Comparison of ENCODE assay signal across 8 cellular contexts in the genomic region with DNA sequence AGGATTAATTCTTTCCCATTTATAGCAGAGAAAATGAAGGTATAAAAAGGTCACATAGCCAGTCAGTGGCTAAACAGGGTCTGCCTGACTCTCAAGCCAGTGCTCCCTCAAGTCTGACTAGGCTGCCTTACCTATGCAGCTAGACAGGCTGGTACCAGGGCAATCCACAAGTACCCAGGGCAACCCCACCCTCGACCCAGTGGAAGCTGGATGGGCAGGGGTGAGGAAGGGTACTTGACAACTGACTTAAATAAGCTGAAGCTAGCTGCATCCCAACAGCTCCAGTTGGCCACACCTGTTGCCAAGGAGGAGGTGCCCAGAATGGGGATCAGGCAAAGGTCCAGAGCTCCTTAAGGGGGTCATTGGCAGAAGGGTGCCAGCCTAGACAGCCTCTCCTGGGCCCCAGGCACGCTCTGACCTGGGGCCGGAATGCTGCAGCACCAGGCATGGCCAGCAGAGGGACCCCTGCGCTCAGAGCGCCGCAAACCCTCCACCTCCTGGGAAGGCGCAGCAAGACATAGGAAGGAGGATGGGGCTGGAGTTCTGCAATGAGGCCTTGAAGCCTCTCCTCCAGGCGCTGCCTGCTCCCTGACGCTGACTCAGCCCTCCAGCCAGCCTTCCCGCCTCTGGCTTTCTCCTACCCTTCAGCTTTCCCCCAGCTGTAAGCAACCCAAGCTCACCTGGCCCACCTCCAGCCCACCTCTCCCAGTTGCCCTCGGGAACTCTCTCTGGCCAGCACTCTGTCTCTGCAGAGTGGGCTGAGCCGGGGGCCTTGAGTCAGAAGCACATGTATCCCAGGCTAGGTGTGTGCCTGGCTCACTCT. TPM values are rescaled to one million over a fixed set of nuclear protein-coding genes. Genes with fewer than 3 reads are reported as not detected.
DNase-seq lines count a peak whose midpoint lies in the region; ATAC-seq and TF ChIP-seq lines count a peak whose summit lies in the region.

No MANE protein-coding gene starts in this region.

- TF ChIP-seq CTCF in Caco-2 (IDR thresholded peaks at IDR 0.05; ENCODE audit: insufficient read depth in 1 of 2, low read depth in 1 of 2, low read length in 1 of 2, severe bottlenecking in 1 of 2, unreplicated experiment in 1 of 2) (peak; percentile 98 to 99), OCI-LY1 (IDR thresholded peaks at IDR 0.05; ENCODE audit: low read length) (peak; percentile 83)

- no peak overlapping the region for H3K4me3 Mint-ChIP-seq in Caco-2 (ENCODE audit: unreplicated experiment)
- no peak overlapping the region for H3K4me3 Mint-ChIP-seq in naive B cell

- H3K4me3 ChIP-seq in Caco-2 (ENCODE audit: low read depth, low read length) (no peak overlapping the region), OCI-LY1 (ENCODE audit: low read depth, low read length, poor library complexity, severe bottlenecking) (no peak overlapping the region)

- DNase-seq in Caco-2 (peak; percentile 81 to 89), naive B cell (peak; percentile 53)
- DNase-seq in activated T-cell treated with anti-CD3 and anti-CD28 coated beads, Interleukin-2, amount 50 U/mL, for 1 hour, result peak; percentile 79
- peak; percentile 19 to 42 for DNase-seq in stimulated activated CD8-positive, alpha-beta memory T cell treated with anti-CD3 and anti-CD28 coated beads, Interleukin-7, amount 100 ng/mL, for 4 hours (ENCODE audit: low read depth in 2 of 2)

- POLR2A ChIA-PET in Caco-2 (lab: Charles Lee), result no interaction called here

- H2AFZ ChIP-seq in OCI-LY1 (ENCODE audit: low read length), result no peak overlapping the region

- peak overlapping the region; percentile 45 for H3K27ac Mint-ChIP-seq in Caco-2 (ENCODE audit: unreplicated experiment)
- no peak overlapping the region for H3K27ac Mint-ChIP-seq in naive B cell

- CTCF ChIA-PET in Caco-2 (lab: Charles Lee), result interaction anchor here (0.9 to 1.7 kb wide), 6 partner anchors 29 to 290 kb away, joined by 3 to 11 read pairs (median 4); no protein-coding TSS in a partner anchor

- H3K9me3 ChIP-seq in Caco-2, result no peaks in the 10 kb centered on the region
- H3K9me3 ChIP-seq in OCI-LY1 (ENCODE audit: low read length), result no peaks in the 10 kb centered on the region

- no peak overlapping the region for H3K4me2 ChIP-seq in OCI-LY1 (ENCODE audit: low read length)

- H3K36me3 Mint-ChIP-seq in Caco-2 (ENCODE audit: insufficient read depth, unreplicated experiment), result no peaks in the 10 kb centered on the region
- no peaks in the 10 kb centered on the region for H3K36me3 Mint-ChIP-seq in naive B cell

- no peak overlapping the region for H3K9ac ChIP-seq in OCI-LY1 (ENCODE audit: low read length)

- intact Hi-C loops in Caco-2 (cut with micrococcal nuclease; ENCODE audit: unreplicated experiment), result loop anchor here (1.0 to 5.0 kb wide), 4 partner anchors 22 to 117 kb away; a partner anchor contains a TSS

- H3F3A ChIP-seq in OCI-LY1 (ENCODE audit: insufficient read depth, low read length), result no peaks in the 10 kb centered on the region

- H3K27me3 Mint-ChIP-seq in Caco-2 (ENCODE audit: insufficient read depth, unreplicated experiment) (no peaks in the 10 kb centered on the region), naive B cell (peaks cover 16 to 75% (median 41%) of the 10 kb centered on the region in 3 donors)

- ATAC-seq in HG02798 (IDR thresholded peaks at IDR 0.05; ENCODE audit: poor library complexity, unreplicated experiment) (peak; percentile 74), esophagus mucosa (peak; percentile 86), naive B cell (ENCODE audit: low read depth in 2 of 2) (peak; percentile 73 to 86), HG03139 (IDR thresholded peaks at IDR 0.05; ENCODE audit: unreplicated experiment) (no peak)

- H3K4me1 Mint-ChIP-seq in Caco-2 (ENCODE audit: low read depth, unreplicated experiment) (peaks cover 8% of the 10 kb centered on the region), naive B cell (peaks cover 2 to 6% (median 3%) of the 10 kb centered on the region in 3 donors)

- no peaks in the 10 kb centered on the region for H3K79me2 ChIP-seq in OCI-LY1 (ENCODE audit: insufficient read depth, low read length)

- no peaks in the 10 kb centered on the region for H3K9me2 ChIP-seq in OCI-LY1 (ENCODE audit: low read depth, low read length)

- H3K27ac ChIP-seq in OCI-LY1 (ENCODE audit: low read depth, low read length, poor library complexity, severe bottlenecking), result no peak overlapping the region

- H3K36me3 ChIP-seq in Caco-2 (ENCODE audit: control insufficient read depth, insufficient read depth, low read length) (no peaks in the 10 kb centered on the region; the same call in 1 of the 2 replicates), OCI-LY1 (ENCODE audit: insufficient read depth, low read length) (no peaks in the 10 kb centered on the region)

- no peaks in the 10 kb centered on the region for H3K9me3 Mint-ChIP-seq in Caco-2 (ENCODE audit: unreplicated experiment)
- H3K9me3 Mint-ChIP-seq in naive B cell, result no peaks in the 10 kb centered on the region

- peaks cover 10% of the 10 kb centered on the region for H3K4me1 ChIP-seq in Caco-2
- H3K4me1 ChIP-seq in OCI-LY1 (ENCODE audit: insufficient read depth, low read length, severe bottlenecking), result no peaks in the 10 kb centered on the region

- H4K20me1 ChIP-seq in OCI-LY1 (ENCODE audit: insufficient read depth, low read length), result no peaks in the 10 kb centered on the region

- BruUV-seq in Caco-2 (replicated peaks; lab: Mats Ljungman, UMichigan), result no TSS peak

- H3K27me3 ChIP-seq in Caco-2 (replicated peaks; ENCODE audit: control insufficient read depth, insufficient read depth, low read length) (no peaks in the 10 kb centered on the region), OCI-LY1 (ENCODE audit: insufficient read depth, low read length) (no peaks in the 10 kb centered on the region; the same call in 1 of the 2 replicates)

RNA-seq across cellular contexts. Expression of a gene that starts 28.9 kb away (rescaled TPM):
- total RNA-seq in Caco-2 (2022) (5.2 and 5.6 TPM in 2 replicates), esophagus mucosa (0.32 TPM)
- polyA plus RNA-seq in naive B cell (ENCODE audit: low read depth in 6 of 6), result under 1 TPM in 1 of 6 donors, not detected in 5; 0.18 TPM

RNA-seq across cellular contexts. Expression of a gene that starts 31.5 kb away (rescaled TPM):
- not detected in 2 replicates for total RNA-seq in Caco-2 (2022)
- total RNA-seq in esophagus mucosa, result 0.28 TPM
- not detected for polyA plus RNA-seq in naive B cell (ENCODE audit: low read depth in 6 of 6)

RNA-seq across cellular contexts. Expression of a gene that starts 45.5 kb away (rescaled TPM):
- total RNA-seq in Caco-2 (2022) (7.9 and 8.3 TPM in 2 replicates), esophagus mucosa (2.8 TPM)
- not detected for polyA plus RNA-seq in naive B cell (ENCODE audit: low read depth in 6 of 6)

Comparison
In these comparisons a context has a peak if more than half of its experiments do, and no peak if none do; other contexts are left out.
1. DNase-seq: peak in every context shown above with its lines; median percentile 85 in Caco-2; 79 in activated T-cell treated with anti-CD3 and anti-CD28 coated beads, Interleukin-2, amount 50 U/mL, for 1 hour; 53 in naive B cell; 30 in stimulated activated CD8-positive, alpha-beta memory T cell treated with anti-CD3 and anti-CD28 coated beads, Interleukin-7, amount 100 ng/mL, for 4 hours.